10 cellular contexts compared by ENCODE assay signal in genomic region chr12:80632835-80633234, GRCh38.
DNase-seq lines count a peak whose midpoint lies in the region; ATAC-seq and TF ChIP-seq lines count a peak whose summit lies in the region.
"Had no signal": no experiment of that assay in that cellular context is flagged by ENCODE, and none has a peak within 500 bp of the region (broad histone marks: within the 10 kb centered on the region; RNA-seq: fewer than 3 reads in every experiment).

No MANE protein-coding gene starts in this region.

- no peaks in the 10 kb centered on the region for H3K4me1 ChIP-seq in MM.1S (ENCODE audit: low read length)

- H3F3A ChIP-seq in MM.1S (ENCODE audit: insufficient read depth, low read length), result no peaks in the 10 kb centered on the region

- peaks cover 0 to 17% (median 3%) of the 10 kb centered on the region in 9 donors for H3K9me3 Mint-ChIP-seq in naive thymus-derived CD8-positive, alpha-beta T cell

- peak overlapping the region; percentile 37; the same call in 1 of the 2 replicates for H2AFZ ChIP-seq in MM.1S (ENCODE audit: low read length)

- peak; percentile 3 to 49 for DNase-seq in NCI-H2081 (lab: John Stamatoyannopoulos, UW)
- DNase-seq in NCI-H2081 treated with DMSO at 0.1 percent for 48 hours (lab: John Stamatoyannopoulos, UW), result no peak
- no peak for DNase-seq in MM.1S
- DNase-seq in dermis blood vessel endothelial cell, result peak; percentile 5
- DNase-seq in pons (ENCODE audit: low spot score), result peak; percentile 24
- no peak for DNase-seq in naive thymus-derived CD8-positive, alpha-beta T cell
- DNase-seq in NCI-H2227 (lab: John Stamatoyannopoulos, UW; ENCODE audit: unreplicated experiment), result no peak
- DNase-seq: activated naive CD4-positive, alpha-beta T cell treated with anti-CD3 and anti-CD28 coated beads, Interleukin-2, amount 50 U/mL, for 16 hours had no signal

- no peaks in the 10 kb centered on the region for H3K4me1 Mint-ChIP-seq in naive thymus-derived CD8-positive, alpha-beta T cell

- no peaks in the 10 kb centered on the region for H3K79me2 ChIP-seq in MM.1S (ENCODE audit: low read length)

- peak; percentile 63 for TF ChIP-seq CTCF in MM.1S (IDR thresholded peaks at IDR 0.05; ENCODE audit: low read length)

- no peak overlapping the region for H3K4me3 Mint-ChIP-seq in naive thymus-derived CD8-positive, alpha-beta T cell

- H3K9me2 ChIP-seq in MM.1S (replicated peaks; ENCODE audit: insufficient read depth, low read length), result no peaks in the 10 kb centered on the region

- H4K20me1 ChIP-seq in MM.1S (ENCODE audit: insufficient read depth, low read length), result no peaks in the 10 kb centered on the region

- H3K27me3 ChIP-seq in MM.1S (replicated peaks; ENCODE audit: insufficient read depth, low read length), result no peaks in the 10 kb centered on the region

- H3K36me3 ChIP-seq in MM.1S (replicated peaks; ENCODE audit: insufficient read depth, low read length), result no peaks in the 10 kb centered on the region

- H3K4me2 ChIP-seq in MM.1S (ENCODE audit: low read depth, low read length), result no peak overlapping the region

- no peak for ATAC-seq in GM21515 (IDR thresholded peaks at IDR 0.05; ENCODE audit: unreplicated experiment)
- no peak for ATAC-seq in naive thymus-derived CD8-positive, alpha-beta T cell

- POLR2A ChIA-PET in naive thymus-derived CD8-positive, alpha-beta T cell (lab: Charles Lee), result no interaction called here

- H3K4me3 ChIP-seq in MM.1S (ENCODE audit: low read length), result no peak overlapping the region

- H3K9ac ChIP-seq in MM.1S (ENCODE audit: low read length), result no peak overlapping the region

- H3K27ac Mint-ChIP-seq in naive thymus-derived CD8-positive, alpha-beta T cell, result no peak overlapping the region

- no peaks in the 10 kb centered on the region for H3K27me3 Mint-ChIP-seq in naive thymus-derived CD8-positive, alpha-beta T cell

- H3K9me3 ChIP-seq in MM.1S (replicated peaks; ENCODE audit: insufficient read depth, low read length), result no peaks in the 10 kb centered on the region

- H3K36me3 Mint-ChIP-seq in naive thymus-derived CD8-positive, alpha-beta T cell, result no peaks in the 10 kb centered on the region

- H3K27ac ChIP-seq in MM.1S (ENCODE audit: low read length), result no peak overlapping the region
- H3K27ac ChIP-seq: RWPE1 had no signal

Comparison
In these comparisons a context has a peak if more than half of its experiments do, and no peak if none do; other contexts are left out.
1. DNase-seq: peak in NCI-H2081 (2 of 2), dermis blood vessel endothelial cell (single experiment) and pons (single experiment); none in NCI-H2081 treated with DMSO at 0.1 percent for 48 hours (single experiment), MM.1S (single experiment), naive thymus-derived CD8-positive, alpha-beta T cell (0 of 10) and NCI-H2227 (single experiment).